In genomic region chr20:53863925-53864641, GRCh38 we compare ENCODE assay signal across 8 cellular contexts.
DNase-seq lines count a peak whose midpoint lies in the region; ATAC-seq, FAIRE-seq and TF ChIP-seq lines count a peak whose summit lies in the region.
"Not testable (repeated sequence)": the region's sequence is repeated elsewhere in the genome, so short reads cannot be mapped to it uniquely, and the experiment has no call there.

No MANE protein-coding gene starts in this region.

- not testable (repeated sequence) for H3K9me2 ChIP-seq in GM23338 (ENCODE audit: insufficient read depth)

- H3K9me3 ChIP-seq in colonic mucosa; HepG2 (ENCODE audit: low read length); prostate gland: not testable (repeated sequence)

- not testable (repeated sequence) for TF ChIP-seq RAD21 in HepG2 (CRISPR knock-in tag; IDR thresholded peaks at IDR 0.05)

- H3K27ac ChIP-seq in 22Rv1 (peak overlapping the region; percentile 94), GM23338 (ENCODE audit: low read depth) (peak overlapping the region; percentile 94; the same call in 1 of the 2 replicates), colonic mucosa (peak overlapping the region; percentile 92), prostate gland (peak overlapping the region; percentile 86)
- H3K27ac ChIP-seq in HepG2 (ENCODE audit: extremely low read length, insufficient read depth, low read length), result not testable (repeated sequence)

- in situ Hi-C loops in HepG2 (cut with HindIII; ENCODE audit: extremely low pct_ligation_motif_present, low pct_unique_long_range_greater_than_20kb), result not testable (repeated sequence)

- POLR2A ChIA-PET in HepG2 (lab: Yijun Ruan, JAX), result interaction anchor here (0.6 to 4.7 kb wide), 13 partner anchors 16 to 270 kb away, joined by 3 to 50 read pairs (median 9); partner anchors contain the start of gene ZNF217

- H3K27me3 ChIP-seq in GM23338 (ENCODE audit: insufficient read depth); colonic mucosa; HepG2 (ENCODE audit: control insufficient read depth in 1 of 2, insufficient read depth in 2 of 2, low read length in 2 of 2); prostate gland (replicated peaks; ENCODE audit: insufficient read depth): not testable (repeated sequence)

- peaks cover 53% of the 10 kb centered on the region for H3K4me1 Mint-ChIP-seq in GM23338
- peaks cover 42% of the 10 kb centered on the region for H3K4me1 Mint-ChIP-seq in activated CD4-positive, alpha-beta T cell treated with anti-CD3 and anti-CD28 coated beads, Interleukin-2, amount 10 ng/mL, durations not matched to agents 24 days and 14 days

- H3K4me3 ChIP-seq in GM23338; colonic mucosa; HepG2 (replicated peaks in 1 of 3; ENCODE audit: insufficient read depth in 1 of 3, low read depth in 2 of 3, low read length in 3 of 3); prostate gland: not testable (repeated sequence)

- peak; percentile 7; the same call in 2 of the 3 replicates for ATAC-seq in GM23338
- peak; percentile 61 for ATAC-seq in HepG2

- not testable (repeated sequence) for H4K20me1 ChIP-seq in GM23338 (replicated peaks; ENCODE audit: insufficient read depth); HepG2 (ENCODE audit: insufficient read depth, low read length)

- H3K36me3 ChIP-seq in GM23338 (ENCODE audit: insufficient read depth); colonic mucosa; HepG2 (replicated peaks in 1 of 2; ENCODE audit: control insufficient read depth in 1 of 2, insufficient read depth in 2 of 2, low read length in 2 of 2); prostate gland: not testable (repeated sequence)

- H3K4me3 Mint-ChIP-seq in GM23338, result not testable (repeated sequence)
- peak overlapping the region; percentile 15 for H3K4me3 Mint-ChIP-seq in activated CD4-positive, alpha-beta T cell treated with anti-CD3 and anti-CD28 coated beads, Interleukin-2, amount 10 ng/mL, durations not matched to agents 24 days and 14 days

- TF ChIP-seq POLR2A in HepG2 (IDR thresholded peaks at IDR 0.05; ENCODE audit: insufficient read depth in 1 of 2, low read depth in 2 of 2, low read length in 2 of 2); prostate gland (IDR thresholded peaks at IDR 0.05): not testable (repeated sequence)

- not testable (repeated sequence) for H3K36me3 Mint-ChIP-seq in GM23338 (ENCODE audit: low read depth); activated CD4-positive, alpha-beta T cell treated with anti-CD3 and anti-CD28 coated beads, Interleukin-2, amount 10 ng/mL, durations not matched to agents 24 days and 14 days (ENCODE audit: low read depth)

- not testable (repeated sequence) for H3K9me3 Mint-ChIP-seq in GM23338; activated CD4-positive, alpha-beta T cell treated with anti-CD3 and anti-CD28 coated beads, Interleukin-2, amount 10 ng/mL, durations not matched to agents 24 days and 14 days

- H3K9ac ChIP-seq in colonic mucosa (ENCODE audit: low read depth in 2 of 2, low read length in 2 of 2); HepG2 (ENCODE audit: insufficient read depth, low read depth, low read length): not testable (repeated sequence)

- BruUV-seq in HepG2 (replicated peaks; lab: Mats Ljungman, UMichigan), result not testable (repeated sequence)

- peak; percentile 78 for FAIRE-seq in HepG2 (lab: Jason Lieb, UNC)

- H3K4me1 ChIP-seq in GM23338 (ENCODE audit: insufficient read depth) (peaks cover 50% of the 10 kb centered on the region), colonic mucosa (peaks cover 13% of the 10 kb centered on the region), HepG2 (ENCODE audit: insufficient read depth, low read length) (peaks cover 75% of the 10 kb centered on the region), prostate gland (replicated peaks) (peaks cover 14% of the 10 kb centered on the region)

- H3K79me2 ChIP-seq in GM23338 (replicated peaks; ENCODE audit: insufficient read depth); HepG2 (ENCODE audit: insufficient read depth, low read length): not testable (repeated sequence)

- H3K27me3 Mint-ChIP-seq in GM23338 (ENCODE audit: insufficient read depth, low read depth, poor library complexity); activated CD4-positive, alpha-beta T cell treated with anti-CD3 and anti-CD28 coated beads, Interleukin-2, amount 10 ng/mL, durations not matched to agents 24 days and 14 days: not testable (repeated sequence)

- not testable (repeated sequence) for H2AFZ ChIP-seq in GM23338; HepG2 (ENCODE audit: low read length)

- TF ChIP-seq EP300 in HepG2 (IDR thresholded peaks at IDR 0.05; ENCODE audit: low read depth in 2 of 2, low read length in 2 of 2), result peak in 1 of 2 experiments; percentile 77; a peak in 2 of 4 replicates
- not testable (repeated sequence) for TF ChIP-seq EP300 in HepG2 (CRISPR knock-in tag; IDR thresholded peaks at IDR 0.05; ENCODE audit: borderline replicate concordance)

- H3F3A ChIP-seq in GM23338 (replicated peaks; ENCODE audit: low read depth), result not testable (repeated sequence)

- not testable (repeated sequence) for H3K4me2 ChIP-seq in GM23338
- peak overlapping the region; percentile 45 for H3K4me2 ChIP-seq in HepG2 (ENCODE audit: low read depth, low read length)

- CTCF ChIA-PET in HepG2 (lab: Yijun Ruan, JAX; ENCODE audit: low intra/inter-chr PET ratio, low total read pairs), result not testable (repeated sequence)

- TF ChIP-seq CTCF in 22Rv1 (IDR thresholded peaks at IDR 0.05); GM23338 (conservative IDR thresholded peaks at IDR 0.05; ENCODE audit: low read depth in 2 of 2); colonic mucosa (IDR thresholded peaks at IDR 0.05); HepG2 (CRISPR knock-in tag; IDR thresholded peaks at IDR 0.05); prostate gland (IDR thresholded peaks at IDR 0.05): not testable (repeated sequence)

- 11% methylated on average over 10 of the region's 10 CpGs for WGBS in HepG2 (ENCODE audit: low lambda C conversion rate)
- WGBS in prostate gland, result 26% methylated on average over 10 of the region's 10 CpGs

- DNase-seq in GM23338 (ENCODE audit: low spot score); activated CD4-positive, alpha-beta T cell treated with anti-CD3 and anti-CD28 coated beads, Interleukin-2, amount 10 ng/mL, durations not matched to agents 24 days and 14 days; prostate gland (ENCODE audit: low spot score): not testable (repeated sequence)
- peak; percentile 66 for DNase-seq in NCI-H1105 (lab: John Stamatoyannopoulos, UW)
- peak; percentile 84 for DNase-seq in NCI-H526 treated with DMSO at 0.1 percent for 48 hours (lab: John Stamatoyannopoulos, UW)
- DNase-seq in colonic mucosa, result peak; percentile 43
- peak; percentile 83 for DNase-seq in HepG2 (ENCODE audit: low spot score)

- peak overlapping the region; percentile 38 for H3K27ac Mint-ChIP-seq in GM23338
- peak overlapping the region; percentile 37 for H3K27ac Mint-ChIP-seq in activated CD4-positive, alpha-beta T cell treated with anti-CD3 and anti-CD28 coated beads, Interleukin-2, amount 10 ng/mL, durations not matched to agents 24 days and 14 days

- intact Hi-C loops in activated CD4-positive, alpha-beta T cell treated with anti-CD3 and anti-CD28 coated beads, Interleukin-2, amount 10 ng/mL, durations not matched to agents 24 days and 14 days (cut with micrococcal nuclease); colonic mucosa (cut with DNase I); HepG2 (cut with micrococcal nuclease; ENCODE audit: unreplicated experiment); prostate gland (cut with DNase I): not testable (repeated sequence)

TF ChIP-seq in HepG2, 621 proteins besides CTCF, POLR2A, EP300 and RAD21 (continues in another document):
- TF ChIP-seq ZNF510 (CRISPR knock-in tag; IDR thresholded peaks at IDR 0.05; ENCODE audit: low read depth) (0 out of 2 replicates have a peak, but pooled peaks have one; percentile 62), ZBTB20 (CRISPR knock-in tag; IDR thresholded peaks at IDR 0.05; ENCODE audit: borderline replicate concordance, low read depth) (peak; percentile 33; the same call in 1 of the 2 replicates), HMGXB4 (CRISPR knock-in tag; IDR thresholded peaks at IDR 0.05; ENCODE audit: borderline replicate concordance in 1 of 2, low read depth in 1 of 2) (0 out of 4 replicates have a peak, but pooled peaks of 1 of the 2 experiments have one; percentile 12), ZNF543 (CRISPR knock-in tag; IDR thresholded peaks at IDR 0.05) (0 out of 2 replicates have a peak, but pooled peaks have one; percentile 39), BCL6 (CRISPR knock-in tag; IDR thresholded peaks at IDR 0.05) (peak; percentile 94), DNMT3B (CRISPR knock-in tag; conservative IDR thresholded peaks at IDR 0.05) (peak; percentile 49; the same call in 1 of the 2 replicates)
